Comparison of ENCODE assay signal across 1 cellular context in the genomic region with DNA sequence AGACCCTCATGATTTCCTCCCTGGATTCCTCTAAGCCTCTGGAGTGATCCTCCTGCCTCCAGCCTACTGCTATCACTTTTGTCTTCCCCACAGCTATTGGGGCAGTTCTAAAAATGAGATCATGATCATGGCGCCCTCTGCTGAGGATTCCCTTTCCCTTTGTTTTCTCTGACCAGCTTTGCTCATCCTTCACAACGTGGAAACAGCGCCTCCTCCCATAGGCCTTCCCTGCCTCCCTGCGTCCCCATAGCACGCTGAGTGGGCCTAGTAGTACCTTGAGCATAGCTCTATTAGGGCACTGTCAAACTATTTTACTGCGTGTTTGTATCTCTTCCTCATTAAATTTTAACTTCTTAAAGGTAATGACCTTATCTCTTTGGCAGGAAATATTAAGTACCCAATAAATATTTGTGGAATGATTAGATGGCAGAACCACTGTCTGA.
TF ChIP-seq lines count a peak whose summit lies in the region.

No MANE protein-coding gene starts in this region.

TF ChIP-seq in HepG2, 621 proteins besides CTCF, POLR2A, EP300 and RAD21 (continued from another document):
- TF ChIP-seq RXRB (CRISPR knock-in tag; IDR thresholded peaks at IDR 0.05; ENCODE audit: borderline replicate concordance), result peak; percentile 48; the same call in 1 of the 2 replicates
- TF ChIP-seq ZMAT3 (CRISPR knock-in tag; conservative IDR thresholded peaks at IDR 0.05), result 0 out of 2 replicates have a peak, but pooled peaks have one; percentile 22
- TF ChIP-seq, protein P1, sequence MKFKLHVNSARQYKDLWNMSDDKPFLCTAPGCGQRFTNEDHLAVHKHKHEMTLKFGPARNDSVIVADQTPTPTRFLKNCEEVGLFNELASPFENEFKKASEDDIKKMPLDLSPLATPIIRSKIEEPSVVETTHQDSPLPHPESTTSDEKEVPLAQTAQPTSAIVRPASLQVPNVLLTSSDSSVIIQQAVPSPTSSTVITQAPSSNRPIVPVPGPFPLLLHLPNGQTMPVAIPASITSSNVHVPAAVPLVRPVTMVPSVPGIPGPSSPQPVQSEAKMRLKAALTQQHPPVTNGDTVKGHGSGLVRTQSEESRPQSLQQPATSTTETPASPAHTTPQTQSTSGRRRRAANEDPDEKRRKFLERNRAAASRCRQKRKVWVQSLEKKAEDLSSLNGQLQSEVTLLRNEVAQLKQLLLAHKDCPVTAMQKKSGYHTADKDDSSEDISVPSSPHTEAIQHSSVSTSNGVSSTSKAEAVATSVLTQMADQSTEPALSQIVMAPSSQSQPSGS (CRISPR knock-in tag; IDR thresholded peaks at IDR 0.05), result peak; percentile 44; the same call in 1 of the 2 replicates
- no peak for TF ChIP-seq CHD2 (IDR thresholded peaks at IDR 0.05; ENCODE audit: low read depth, low read length)
- TF ChIP-seq XRCC5 (optimal IDR thresholded peaks at IDR 0.05; ENCODE audit: low read length), result peak; percentile 95
- TF ChIP-seq, protein P2, sequence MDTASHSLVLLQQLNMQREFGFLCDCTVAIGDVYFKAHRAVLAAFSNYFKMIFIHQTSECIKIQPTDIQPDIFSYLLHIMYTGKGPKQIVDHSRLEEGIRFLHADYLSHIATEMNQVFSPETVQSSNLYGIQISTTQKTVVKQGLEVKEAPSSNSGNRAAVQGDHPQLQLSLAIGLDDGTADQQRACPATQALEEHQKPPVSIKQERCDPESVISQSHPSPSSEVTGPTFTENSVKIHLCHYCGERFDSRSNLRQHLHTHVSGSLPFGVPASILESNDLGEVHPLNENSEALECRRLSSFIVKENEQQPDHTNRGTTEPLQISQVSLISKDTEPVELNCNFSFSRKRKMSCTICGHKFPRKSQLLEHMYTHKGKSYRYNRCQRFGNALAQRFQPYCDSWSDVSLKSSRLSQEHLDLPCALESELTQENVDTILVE (CRISPR knock-in tag; IDR thresholded peaks at IDR 0.05), result 0 out of 2 replicates have a peak, but pooled peaks have one; percentile 45
- no peak for TF ChIP-seq KDM6A (CRISPR knock-in tag; IDR thresholded peaks at IDR 0.05; ENCODE audit: low read depth)
- TF ChIP-seq SOX13 (IDR thresholded peaks at IDR 0.05), result no peak
- peak in 1 of 2 experiments; percentile 13; a peak in 1 of 4 replicates for TF ChIP-seq SOX13 (CRISPR knock-in tag; conservative IDR thresholded peaks at IDR 0.05 in 1 of 2, IDR thresholded peaks at IDR 0.05 in 1 of 2)
- no peak for TF ChIP-seq NONO (IDR thresholded peaks at IDR 0.05)
- TF ChIP-seq NONO (CRISPR knock-in tag; conservative IDR thresholded peaks at IDR 0.05), result peak; percentile 55; the same call in 1 of the 2 replicates
- peak; percentile 57; the same call in 1 of the 2 replicates for TF ChIP-seq IRF2 (CRISPR knock-in tag; IDR thresholded peaks at IDR 0.05)
- peak; percentile 51; the same call in 1 of the 2 replicates for TF ChIP-seq FOXO1 (CRISPR knock-in tag; IDR thresholded peaks at IDR 0.05)
- TF ChIP-seq, protein P3, sequence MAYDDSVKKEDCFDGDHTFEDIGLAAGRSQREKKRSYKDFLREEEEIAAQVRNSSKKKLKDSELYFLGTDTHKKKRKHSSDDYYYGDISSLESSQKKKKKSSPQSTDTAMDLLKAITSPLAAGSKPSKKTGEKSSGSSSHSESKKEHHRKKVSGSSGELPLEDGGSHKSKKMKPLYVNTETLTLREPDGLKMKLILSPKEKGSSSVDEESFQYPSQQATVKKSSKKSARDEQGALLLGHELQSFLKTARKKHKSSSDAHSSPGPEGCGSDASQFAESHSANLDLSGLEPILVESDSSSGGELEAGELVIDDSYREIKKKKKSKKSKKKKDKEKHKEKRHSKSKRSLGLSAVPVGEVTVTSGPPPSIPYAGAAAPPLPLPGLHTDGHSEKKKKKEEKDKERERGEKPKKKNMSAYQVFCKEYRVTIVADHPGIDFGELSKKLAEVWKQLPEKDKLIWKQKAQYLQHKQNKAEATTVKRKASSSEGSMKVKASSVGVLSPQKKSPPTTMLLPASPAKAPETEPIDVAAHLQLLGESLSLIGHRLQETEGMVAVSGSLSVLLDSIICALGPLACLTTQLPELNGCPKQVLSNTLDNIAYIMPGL (CRISPR knock-in tag; IDR thresholded peaks at IDR 0.05; ENCODE audit: borderline replicate concordance in 1 of 2, low read depth in 1 of 2), result peak; percentile 83 to 89
- no peak for TF ChIP-seq CREB1 (IDR thresholded peaks at IDR 0.05)
- 0 out of 2 replicates have a peak, but pooled peaks have one; percentile 15 for TF ChIP-seq CREB1 (CRISPR knock-in tag; IDR thresholded peaks at IDR 0.05)
- TF ChIP-seq ZSCAN25 (CRISPR knock-in tag; IDR thresholded peaks at IDR 0.05), result no peak
